Comparison of ENCODE assay signal across 9 cellular contexts in genomic region chr15:65029736-65030208, GRCh38. TPM values are rescaled to one million over a fixed set of nuclear protein-coding genes. Genes with fewer than 3 reads are reported as not detected.
DNase-seq lines count a peak whose midpoint lies in the region; ATAC-seq and TF ChIP-seq lines count a peak whose summit lies in the region.
"Had no signal": no experiment of that assay in that cellular context is flagged by ENCODE, and none has a peak within 500 bp of the region (broad histone marks: within the 10 kb centered on the region; RNA-seq: fewer than 3 reads in every experiment).

No MANE protein-coding gene starts in this region.

- peaks cover 37% of the 10 kb centered on the region for H3K4me1 ChIP-seq in BLaER1

- H3K9ac ChIP-seq in BLaER1: no peak overlapping the region
- no peak overlapping the region for H3K9ac ChIP-seq in neural cell (ENCODE audit: low read length)

- TF ChIP-seq RAD21 in neural cell (conservative IDR thresholded peaks at IDR 0.05): no peak

- TF ChIP-seq CTCF in LNCaP clone FGC (IDR thresholded peaks at IDR 0.05; ENCODE audit: control insufficient read depth, extremely low read depth, insufficient read depth) (no peak), coronary artery (IDR thresholded peaks at IDR 0.05) (no peak), neural cell (IDR thresholded peaks at IDR 0.05; ENCODE audit: poor library complexity, severe bottlenecking) (no peak)

- DNase-seq in LNCaP clone FGC (ENCODE audit: low read depth): no peak
- no peak for DNase-seq in coronary artery (ENCODE audit: low spot score)
- no peak for DNase-seq in retina
- DNase-seq in NCI-H1048 (lab: John Stamatoyannopoulos, UW): no peak

- no peaks in the 10 kb centered on the region for H3F3A ChIP-seq in neural cell (ENCODE audit: insufficient read depth, low read length, poor library complexity, severe bottlenecking)

- H3K9me3 ChIP-seq in BLaER1 (no peaks in the 10 kb centered on the region), neural cell (ENCODE audit: low read length) (no peaks in the 10 kb centered on the region)
- H3K9me3 ChIP-seq: body of pancreas had no signal

- H2AFZ ChIP-seq in neural cell (ENCODE audit: low read depth, low read length): no peak overlapping the region

- H4K20me1 ChIP-seq in BLaER1: peaks cover 8% of the 10 kb centered on the region; the same call in 1 of the 2 replicates
- no peaks in the 10 kb centered on the region for H4K20me1 ChIP-seq in neural cell (ENCODE audit: insufficient read depth)

- ATAC-seq in HG03039 (IDR thresholded peaks at IDR 0.05; ENCODE audit: unreplicated experiment) (no peak), HG03175 (IDR thresholded peaks at IDR 0.05; ENCODE audit: unreplicated experiment) (no peak)

- H3K36me3 ChIP-seq in BLaER1 (peaks cover 21% of the 10 kb centered on the region), neural cell (ENCODE audit: insufficient read depth, low read length) (no peaks in the 10 kb centered on the region)

- peaks cover 3% of the 10 kb centered on the region for H3K79me2 ChIP-seq in neural cell (replicated peaks; ENCODE audit: insufficient read depth, low read length)

- H3K4me2 ChIP-seq in BLaER1 (0 out of 2 replicates have a peak overlapping the region, but pooled peaks have one; percentile 31), neural cell (ENCODE audit: low read length) (no peak overlapping the region)

- H3K4me3 ChIP-seq in BLaER1 (peak overlapping the region; percentile 86), LNCaP clone FGC (ENCODE audit: low read depth, low read length) (peak overlapping the region; percentile 88), coronary artery (peak overlapping the region; percentile 99), neural cell (ENCODE audit: low read length) (peak overlapping the region; percentile 96)

- no peaks in the 10 kb centered on the region for H3K9me2 ChIP-seq in neural cell (ENCODE audit: insufficient read depth, low read length)

- H3K27ac ChIP-seq in BLaER1: no peak overlapping the region
- H3K27ac ChIP-seq in coronary artery: peak overlapping the region; percentile 29 to 87
- no peak overlapping the region for H3K27ac ChIP-seq in neural cell (ENCODE audit: low read length)

- TF ChIP-seq EP300 in neural cell (conservative IDR thresholded peaks at IDR 0.05; ENCODE audit: poor library complexity, severe bottlenecking): no peak

- H3K27me3 ChIP-seq in BLaER1: no peaks in the 10 kb centered on the region
- H3K27me3 ChIP-seq in neural cell (ENCODE audit: insufficient read depth, low read depth, low read length): no peaks in the 10 kb centered on the region
- H3K27me3 ChIP-seq: body of pancreas had no signal

TF ChIP-seq in neural cell, 6 proteins besides CTCF, POLR2A, EP300 and RAD21:
- TF ChIP-seq MXI1 (conservative IDR thresholded peaks at IDR 0.05; ENCODE audit: poor library complexity, severe bottlenecking) (no peak), SMC3 (conservative IDR thresholded peaks at IDR 0.05; ENCODE audit: poor library complexity) (no peak), EZH2 (IDR thresholded peaks at IDR 0.05; ENCODE audit: borderline replicate concordance, insufficient read depth, low read length, poor library complexity, severe bottlenecking) (no peak), TAF1 (IDR thresholded peaks at IDR 0.05; ENCODE audit: low read depth) (no peak), POLR2AphosphoS5 (IDR thresholded peaks at IDR 0.05) (no peak)
- TF ChIP-seq, protein P1, sequence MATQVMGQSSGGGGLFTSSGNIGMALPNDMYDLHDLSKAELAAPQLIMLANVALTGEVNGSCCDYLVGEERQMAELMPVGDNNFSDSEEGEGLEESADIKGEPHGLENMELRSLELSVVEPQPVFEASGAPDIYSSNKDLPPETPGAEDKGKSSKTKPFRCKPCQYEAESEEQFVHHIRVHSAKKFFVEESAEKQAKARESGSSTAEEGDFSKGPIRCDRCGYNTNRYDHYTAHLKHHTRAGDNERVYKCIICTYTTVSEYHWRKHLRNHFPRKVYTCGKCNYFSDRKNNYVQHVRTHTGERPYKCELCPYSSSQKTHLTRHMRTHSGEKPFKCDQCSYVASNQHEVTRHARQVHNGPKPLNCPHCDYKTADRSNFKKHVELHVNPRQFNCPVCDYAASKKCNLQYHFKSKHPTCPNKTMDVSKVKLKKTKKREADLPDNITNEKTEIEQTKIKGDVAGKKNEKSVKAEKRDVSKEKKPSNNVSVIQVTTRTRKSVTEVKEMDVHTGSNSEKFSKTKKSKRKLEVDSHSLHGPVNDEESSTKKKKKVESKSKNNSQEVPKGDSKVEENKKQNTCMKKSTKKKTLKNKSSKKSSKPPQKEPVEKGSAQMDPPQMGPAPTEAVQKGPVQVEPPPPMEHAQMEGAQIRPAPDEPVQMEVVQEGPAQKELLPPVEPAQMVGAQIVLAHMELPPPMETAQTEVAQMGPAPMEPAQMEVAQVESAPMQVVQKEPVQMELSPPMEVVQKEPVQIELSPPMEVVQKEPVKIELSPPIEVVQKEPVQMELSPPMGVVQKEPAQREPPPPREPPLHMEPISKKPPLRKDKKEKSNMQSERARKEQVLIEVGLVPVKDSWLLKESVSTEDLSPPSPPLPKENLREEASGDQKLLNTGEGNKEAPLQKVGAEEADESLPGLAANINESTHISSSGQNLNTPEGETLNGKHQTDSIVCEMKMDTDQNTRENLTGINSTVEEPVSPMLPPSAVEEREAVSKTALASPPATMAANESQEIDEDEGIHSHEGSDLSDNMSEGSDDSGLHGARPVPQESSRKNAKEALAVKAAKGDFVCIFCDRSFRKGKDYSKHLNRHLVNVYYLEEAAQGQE (IDR thresholded peaks at IDR 0.05; ENCODE audit: borderline replicate concordance): no peak

RNA-seq across cellular contexts. Expression of gene MTFMT, which starts 0.3 kb away (rescaled TPM):
- 14.4 and 21.3 TPM in 2 replicates for polyA plus RNA-seq in neural cell
- 18.9 and 21.7 TPM in 2 replicates for polyA minus RNA-seq in neural cell

RNA-seq across cellular contexts. Expression of gene SLC51B, which starts 15.4 kb away (rescaled TPM):
- polyA plus RNA-seq in neural cell: not detected in 2 replicates
- not detected in 2 replicates for polyA minus RNA-seq in neural cell

RNA-seq across cellular contexts. Expression of gene RASL12, which starts 38.0 kb away (rescaled TPM):
- polyA plus RNA-seq in neural cell: not detected in 2 replicates
- not detected in 2 replicates for polyA minus RNA-seq in neural cell

RNA-seq across cellular contexts. Expression of gene SPG21, which starts 40.1 kb away (rescaled TPM):
- 67.6 and 67.7 TPM in 2 replicates for polyA plus RNA-seq in neural cell
- polyA minus RNA-seq in neural cell: 62.6 and 63.8 TPM in 2 replicates

RNA-seq across cellular contexts. Expression of gene KBTBD13, which starts 46.8 kb away (rescaled TPM):
- polyA plus RNA-seq in neural cell: not detected in 2 replicates
- not detected in 2 replicates for polyA minus RNA-seq in neural cell

Comparison
In these comparisons a context has a peak if more than half of its experiments do, and no peak if none do; other contexts are left out.
1. H3K27ac ChIP-seq: peak in coronary artery (2 of 2); none in BLaER1 (single experiment) and neural cell (single experiment).
2. Peak in every context shown above with its lines, with median percentiles within 50 percentile points of each other: H3K4me3 ChIP-seq.